Comparison of ENCODE assay signal across 1 cellular context in genomic region chr6:124961784-124962611, GRCh38.
A peak's percentile ranks its signal among the peaks of the same experiment; 100 is the strongest.
TF ChIP-seq lines count a peak whose summit lies in the region.

Gene RNF217 (plus strand): TSS chr6:124962437. CDS start chr6:124962545, 108 bp downstream.

TF ChIP-seq in K562, 482 proteins besides CTCF, POLR2A, EP300 and RAD21 (continued from another document):
- TF ChIP-seq CHD4 (IDR thresholded peaks at IDR 0.05; ENCODE audit: insufficient read depth, insufficient replicate concordance, low read depth, low read length, poor library complexity, severe bottlenecking) (no peak), DLX4 (CRISPR knock-in tag; IDR thresholded peaks at IDR 0.05) (no peak), BRD9 (IDR thresholded peaks at IDR 0.05; ENCODE audit: low read depth, partially characterized antibody) (peak; percentile 61), ZBTB1 (CRISPR knock-in tag; IDR thresholded peaks at IDR 0.05; ENCODE audit: borderline replicate concordance, low read depth) (no peak; the same call in 1 of the 2 replicates), MTA3 (IDR thresholded peaks at IDR 0.05; ENCODE audit: borderline replicate concordance) (0 out of 2 replicates have a peak, but pooled peaks have one; percentile 43), HNRNPL (IDR thresholded peaks at IDR 0.05; ENCODE audit: low read depth, low read length) (no peak), GABPB2 (CRISPR knock-in tag; conservative IDR thresholded peaks at IDR 0.05) (no peak), SNAPC5 (CRISPR knock-in tag; IDR thresholded peaks at IDR 0.05) (no peak), ZFP36 (IDR thresholded peaks at IDR 0.05; ENCODE audit: low read depth, low read length, partially characterized antibody) (no peak), PBX2 (CRISPR knock-in tag; IDR thresholded peaks at IDR 0.05; ENCODE audit: low read depth) (no peak), PBX2 (tag; conservative IDR thresholded peaks at IDR 0.05; ENCODE audit: low read depth) (no peak), ZNF551 (CRISPR knock-in tag; IDR thresholded peaks at IDR 0.05) (no peak), ZNF707 (CRISPR knock-in tag; conservative IDR thresholded peaks at IDR 0.05) (no peak), NFIC (IDR thresholded peaks at IDR 0.05) (peak; percentile 36), CTBP1 (IDR thresholded peaks at IDR 0.05; ENCODE audit: borderline replicate concordance) (peak; percentile 86), SIN3A (IDR thresholded peaks at IDR 0.05; ENCODE audit: borderline replicate concordance in 2 of 2, control insufficient read depth in 1 of 2, low read depth in 2 of 2, low read length in 2 of 2) (peak in 1 of 2 experiments; percentile 11; a peak in 1 of 4 replicates), ZNF274 (IDR thresholded peaks at IDR 0.05; ENCODE audit: borderline replicate concordance, low read depth, low read length) (no peak), ZHX1 (conservative IDR thresholded peaks at IDR 0.05; ENCODE audit: low read length) (no peak), PRPF4 (IDR thresholded peaks at IDR 0.05; ENCODE audit: insufficient read depth, low read depth, low read length, poor library complexity, severe bottlenecking) (no peak), CREM (IDR thresholded peaks at IDR 0.05; ENCODE audit: low read depth) (peak; percentile 65; the same call in 1 of the 2 replicates), NFE2 (IDR thresholded peaks at IDR 0.05; ENCODE audit: low read depth) (no peak), THRAP3 (IDR thresholded peaks at IDR 0.05; ENCODE audit: borderline replicate concordance) (no peak), NFXL1 (CRISPR knock-in tag; IDR thresholded peaks at IDR 0.05) (no peak), MAFG (tag; conservative IDR thresholded peaks at IDR 0.05) (no peak), FOXO4 (CRISPR knock-in tag; IDR thresholded peaks at IDR 0.05) (no peak), ZNF408 (CRISPR knock-in tag; IDR thresholded peaks at IDR 0.05; ENCODE audit: low read depth) (no peak), ZNF12 (CRISPR knock-in tag; IDR thresholded peaks at IDR 0.05) (0 out of 2 replicates have a peak, but pooled peaks have one; percentile 35), RHOXF2B (CRISPR knock-in tag; conservative IDR thresholded peaks at IDR 0.05) (no peak), MAZ (CRISPR knock-in tag; conservative IDR thresholded peaks at IDR 0.05 in 1 of 2, IDR thresholded peaks at IDR 0.05 in 1 of 2) (peak in 1 of 2 experiments; percentile 86; a peak in 3 of 4 replicates), ZNF121 (CRISPR knock-in tag; conservative IDR thresholded peaks at IDR 0.05) (no peak), HMG20B (CRISPR knock-in tag; IDR thresholded peaks at IDR 0.05) (no peak), L3MBTL2 (IDR thresholded peaks at IDR 0.05) (peak; percentile 45), NKRF (IDR thresholded peaks at IDR 0.05; ENCODE audit: borderline replicate concordance) (0 out of 2 replicates have a peak, but pooled peaks have one; percentile 25), POLR3G (IDR thresholded peaks at IDR 0.05; ENCODE audit: extremely low read depth, insufficient read length, insufficient replicate concordance) (no peak), CXXC5 (CRISPR knock-in tag; IDR thresholded peaks at IDR 0.05) (peak; percentile 79), ARNT (IDR thresholded peaks at IDR 0.05) (no peak), ZNF79 (CRISPR knock-in tag; IDR thresholded peaks at IDR 0.05; ENCODE audit: low read depth) (no peak), ADNP (tag; IDR thresholded peaks at IDR 0.05) (no peak), BCL6 (CRISPR knock-in tag; IDR thresholded peaks at IDR 0.05) (no peak), AFF4 (CRISPR knock-in tag; IDR thresholded peaks at IDR 0.05) (0 out of 2 replicates have a peak, but pooled peaks have one; percentile 52), SAFB2 (IDR thresholded peaks at IDR 0.05; ENCODE audit: borderline replicate concordance, low read depth, low read length, severe bottlenecking) (no peak), RFX1 (IDR thresholded peaks at IDR 0.05) (no peak), USF2 (CRISPR knock-in tag; IDR thresholded peaks at IDR 0.05) (no peak), MCM5 (IDR thresholded peaks at IDR 0.05; ENCODE audit: low read depth) (no peak), MEF2D (tag; conservative IDR thresholded peaks at IDR 0.05; ENCODE audit: low read depth) (no peak), ZNF239 (CRISPR knock-in tag; IDR thresholded peaks at IDR 0.05) (no peak), ZNF280B (CRISPR knock-in tag; IDR thresholded peaks at IDR 0.05) (no peak), ZNF146 (CRISPR knock-in tag; IDR thresholded peaks at IDR 0.05; ENCODE audit: unreplicated experiment) (no peak), KDM2B (CRISPR knock-in tag; IDR thresholded peaks at IDR 0.05) (no peak), EGR1 (conservative IDR thresholded peaks at IDR 0.05) (peak; percentile 70), ZKSCAN1 (IDR thresholded peaks at IDR 0.05; ENCODE audit: low read depth, low read length) (no peak)
